In the genomic region with DNA sequence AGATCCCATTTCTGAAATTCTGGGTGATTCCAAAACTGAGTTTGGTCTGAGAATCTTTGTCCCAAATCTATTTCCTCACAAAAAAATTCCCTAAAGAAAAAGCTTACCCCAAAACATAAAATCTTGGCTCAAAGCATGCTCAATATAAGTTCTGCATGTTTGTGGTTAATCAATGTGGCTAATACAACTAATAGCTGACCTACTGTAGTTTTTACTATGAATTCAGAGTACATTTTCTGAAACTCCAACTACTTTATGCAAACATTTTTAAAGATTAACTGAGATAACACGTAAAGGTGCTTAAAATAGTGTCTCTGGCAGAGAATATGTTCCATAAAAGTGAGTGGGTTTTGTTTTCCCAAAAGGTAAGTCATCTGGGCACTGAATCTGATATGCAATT, we compare ENCODE assay signal across 11 cellular contexts.
DNase-seq lines count a peak whose midpoint lies in the region; ATAC-seq, FAIRE-seq and TF ChIP-seq lines count a peak whose summit lies in the region.
"Had no signal": no experiment of that assay in that cellular context is flagged by ENCODE, and none has a peak within 500 bp of the region (broad histone marks: within the 10 kb centered on the region; RNA-seq: fewer than 3 reads in every experiment).

No MANE protein-coding gene starts in this region.

- H3K36me3 Mint-ChIP-seq in activated CD8-positive, alpha-beta T cell treated with anti-CD3 and anti-CD28 coated beads, Interleukin-2, amount 10 ng/mL, durations not matched to agents 7 days and 5 days (ENCODE audit: low read depth) = no peaks in the 10 kb centered on the region
- H3K36me3 Mint-ChIP-seq in mesothelial cell of epicardium = no peaks in the 10 kb centered on the region
- H3K36me3 Mint-ChIP-seq in CD8-positive, alpha-beta memory T cell = no peaks in the 10 kb centered on the region

- peak overlapping the region; percentile 66 for H3K4me2 ChIP-seq in A549

- H3K27me3 ChIP-seq in CD8-positive, alpha-beta memory T cell (ENCODE audit: insufficient read depth, low read length, poor library complexity, severe bottlenecking) = no peaks in the 10 kb centered on the region

- peaks cover 43% of the 10 kb centered on the region for H3K4me1 Mint-ChIP-seq in activated CD8-positive, alpha-beta T cell treated with anti-CD3 and anti-CD28 coated beads, Interleukin-2, amount 10 ng/mL, durations not matched to agents 7 days and 5 days (ENCODE audit: low read depth)
- H3K4me1 Mint-ChIP-seq in mesothelial cell of epicardium = peaks cover 45% of the 10 kb centered on the region
- H3K4me1 Mint-ChIP-seq in CD8-positive, alpha-beta memory T cell = peaks cover 49 to 53% (median 53%) of the 10 kb centered on the region in 3 donors

- CTCF ChIA-PET in A549 (lab: Yijun Ruan, JAX) = interaction anchor here (0.6 to 3.0 kb wide), 3 partner anchors 14 to 92 kb away, joined by 3 to 19 read pairs (median 3); no protein-coding TSS in a partner anchor
- CTCF ChIA-PET in activated CD8-positive, alpha-beta T cell treated with anti-CD3 and anti-CD28 coated beads, Interleukin-2, amount 10 ng/mL, durations not matched to agents 7 days and 5 days (lab: Charles Lee) = no interaction called here
- CTCF ChIA-PET in CD8-positive, alpha-beta memory T cell (lab: Charles Lee) = no interaction called here

- peak overlapping the region; percentile 10 for H3K27ac Mint-ChIP-seq in activated CD8-positive, alpha-beta T cell treated with anti-CD3 and anti-CD28 coated beads, Interleukin-2, amount 10 ng/mL, durations not matched to agents 7 days and 5 days
- H3K27ac Mint-ChIP-seq in mesothelial cell of epicardium = peak overlapping the region; percentile 76
- peak overlapping the region in 4 of 8 donors; percentile 18 to 80 (median 61) for H3K27ac Mint-ChIP-seq in CD8-positive, alpha-beta memory T cell

- peak; percentile 36 for FAIRE-seq in A549 (lab: Jason Lieb, UNC)

- no peak for TF ChIP-seq EP300 in A549 (IDR thresholded peaks at IDR 0.05)

- WGBS in A549 (ENCODE audit: missing lambda C conversion rate) = 30% methylated on average over 1 of the region's 1 CpG

- TF ChIP-seq CTCF in A549 (IDR thresholded peaks at IDR 0.05) (no peak), mesothelial cell of epicardium (IDR thresholded peaks at IDR 0.05; ENCODE audit: unreplicated experiment) (no peak)

- no peaks in the 10 kb centered on the region for H3K27me3 Mint-ChIP-seq in activated CD8-positive, alpha-beta T cell treated with anti-CD3 and anti-CD28 coated beads, Interleukin-2, amount 10 ng/mL, durations not matched to agents 7 days and 5 days (ENCODE audit: low read depth)
- no peaks in the 10 kb centered on the region for H3K27me3 Mint-ChIP-seq in mesothelial cell of epicardium (ENCODE audit: low read depth)
- no peaks in the 10 kb centered on the region for H3K27me3 Mint-ChIP-seq in CD8-positive, alpha-beta memory T cell

- no peak overlapping the region for H3K4me3 Mint-ChIP-seq in activated CD8-positive, alpha-beta T cell treated with anti-CD3 and anti-CD28 coated beads, Interleukin-2, amount 10 ng/mL, durations not matched to agents 7 days and 5 days
- H3K4me3 Mint-ChIP-seq in mesothelial cell of epicardium = no peak overlapping the region
- H3K4me3 Mint-ChIP-seq in CD8-positive, alpha-beta memory T cell = peak overlapping the region in 2 of 7 donors; percentile 37 to 61

- peaks cover 69% of the 10 kb centered on the region for H3K4me1 ChIP-seq in A549
- H3K4me1 ChIP-seq in CD8-positive, alpha-beta memory T cell (ENCODE audit: insufficient read depth, low read length) = peaks cover 29% of the 10 kb centered on the region

- no peaks in the 10 kb centered on the region for H3K36me3 ChIP-seq in CD8-positive, alpha-beta memory T cell (ENCODE audit: insufficient read depth, low read length)
- H3K36me3 ChIP-seq: lower lobe of right lung had no signal

- POLR2A ChIA-PET in A549 (lab: Yijun Ruan, JAX) = no interaction called here
- POLR2A ChIA-PET in activated CD8-positive, alpha-beta T cell treated with anti-CD3 and anti-CD28 coated beads, Interleukin-2, amount 10 ng/mL, durations not matched to agents 7 days and 5 days (lab: Charles Lee) = no interaction called here
- POLR2A ChIA-PET in CD8-positive, alpha-beta memory T cell (lab: Charles Lee) = no interaction called here

- H3K9me3 ChIP-seq in A549 = no peaks in the 10 kb centered on the region
- H3K9me3 ChIP-seq in CD8-positive, alpha-beta memory T cell (ENCODE audit: low read length) = no peaks in the 10 kb centered on the region
- H3K9me3 ChIP-seq: lower lobe of right lung had no signal

- TF ChIP-seq RAD21 in A549 (conservative IDR thresholded peaks at IDR 0.05 in 1 of 2, IDR thresholded peaks at IDR 0.05 in 1 of 2) = no peak

- peak overlapping the region in 1 of 2 experiments; percentile 61; a peak in 3 of 6 replicates for H3K27ac ChIP-seq in A549
- H3K27ac ChIP-seq in CD8-positive, alpha-beta memory T cell (ENCODE audit: low read depth, low read length) = no peak overlapping the region
- H3K27ac ChIP-seq: lower lobe of right lung had no signal

- no peaks in the 10 kb centered on the region for H3K9me3 Mint-ChIP-seq in activated CD8-positive, alpha-beta T cell treated with anti-CD3 and anti-CD28 coated beads, Interleukin-2, amount 10 ng/mL, durations not matched to agents 7 days and 5 days (ENCODE audit: insufficient read depth)
- H3K9me3 Mint-ChIP-seq in mesothelial cell of epicardium = no peaks in the 10 kb centered on the region
- H3K9me3 Mint-ChIP-seq in CD8-positive, alpha-beta memory T cell = no peaks in the 10 kb centered on the region

- no peak for DNase-seq in A549 (ENCODE audit: low read depth in 1 of 2, low spot score in 1 of 2)
- no peak for DNase-seq in activated CD8-positive, alpha-beta T cell treated with anti-CD3 and anti-CD28 coated beads, Interleukin-2, amount 10 ng/mL, durations not matched to agents 7 days and 5 days
- no peak for DNase-seq in mesothelial cell of epicardium (ENCODE audit: low spot score in 2 of 2, unreplicated experiment in 2 of 2)
- DNase-seq in NCI-H187 treated with DMSO at 0.1 percent for 48 hours (lab: John Stamatoyannopoulos, UW) = no peak
- no peak for DNase-seq in CD8-positive, alpha-beta memory T cell
- DNase-seq in Kasumi-1 (lab: John Stamatoyannopoulos, UW) = no peak
- DNase-seq: caudate nucleus, lower lobe of right lung had no signal

- H3K4me3 ChIP-seq in A549 = no peak overlapping the region
- no peak overlapping the region for H3K4me3 ChIP-seq in CD8-positive, alpha-beta memory T cell (ENCODE audit: low read length)
- H3K4me3 ChIP-seq: lower lobe of right lung, skin epidermis had no signal

- ATAC-seq in A549 (no peak), GM21529 (IDR thresholded peaks at IDR 0.05; ENCODE audit: unreplicated experiment) (peak; percentile 50), GM19328 (IDR thresholded peaks at IDR 0.05; ENCODE audit: unreplicated experiment) (no peak)
- no peak for ATAC-seq in activated CD8-positive, alpha-beta T cell treated with anti-CD3 and anti-CD28 coated beads, Interleukin-2, amount 10 ng/mL, durations not matched to agents 7 days and 5 days

- no peak for TF ChIP-seq POLR2A in A549 (IDR thresholded peaks at IDR 0.05; ENCODE audit: low read length)

TF ChIP-seq in A549, 52 proteins besides CTCF, POLR2A, EP300 and RAD21:
- TF ChIP-seq E2F6 (IDR thresholded peaks at IDR 0.05; ENCODE audit: borderline replicate concordance, low read depth) (no peak), ZSCAN20 (CRISPR knock-in tag; IDR thresholded peaks at IDR 0.05) (no peak), JUNB (IDR thresholded peaks at IDR 0.05) (no peak), CBX2 (IDR thresholded peaks at IDR 0.05; ENCODE audit: borderline replicate concordance, low read depth) (no peak), HEYL (CRISPR knock-in tag; IDR thresholded peaks at IDR 0.05) (no peak)
- TF ChIP-seq, protein P1, sequence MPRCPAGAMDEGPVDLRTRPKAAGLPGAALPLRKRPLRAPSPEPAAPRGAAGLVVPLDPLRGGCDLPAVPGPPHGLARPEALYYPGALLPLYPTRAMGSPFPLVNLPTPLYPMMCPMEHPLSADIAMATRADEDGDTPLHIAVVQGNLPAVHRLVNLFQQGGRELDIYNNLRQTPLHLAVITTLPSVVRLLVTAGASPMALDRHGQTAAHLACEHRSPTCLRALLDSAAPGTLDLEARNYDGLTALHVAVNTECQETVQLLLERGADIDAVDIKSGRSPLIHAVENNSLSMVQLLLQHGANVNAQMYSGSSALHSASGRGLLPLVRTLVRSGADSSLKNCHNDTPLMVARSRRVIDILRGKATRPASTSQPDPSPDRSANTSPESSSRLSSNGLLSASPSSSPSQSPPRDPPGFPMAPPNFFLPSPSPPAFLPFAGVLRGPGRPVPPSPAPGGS (IDR thresholded peaks at IDR 0.05) = no peak
